8 cellular contexts compared by ENCODE assay signal in genomic region chr18:36296591-36297418, GRCh38. TPM values are rescaled to one million over a fixed set of nuclear protein-coding genes. Genes with fewer than 3 reads are reported as not detected.
DNase-seq lines count a peak whose midpoint lies in the region; ATAC-seq, FAIRE-seq and TF ChIP-seq lines count a peak whose summit lies in the region.

No MANE protein-coding gene starts in this region.

- H3K36me3 ChIP-seq in Panc1 (ENCODE audit: control insufficient read depth, insufficient read depth, low read length) (no peaks in the 10 kb centered on the region), ectodermal cell (ENCODE audit: control insufficient read depth, insufficient read depth, low read length) (peaks cover 2% of the 10 kb centered on the region), HepG2 (replicated peaks in 1 of 2; ENCODE audit: control insufficient read depth in 1 of 2, insufficient read depth in 2 of 2, low read length in 2 of 2) (no peaks in the 10 kb centered on the region), stomach smooth muscle (ENCODE audit: control insufficient read depth in 2 of 2, insufficient read depth in 2 of 2, low read length in 2 of 2) (no peaks in the 10 kb centered on the region)

- H3K9me3 ChIP-seq in Panc1 (ENCODE audit: control insufficient read depth, insufficient read depth, low read depth, low read length): no peaks in the 10 kb centered on the region
- H3K9me3 ChIP-seq in ectodermal cell (ENCODE audit: control insufficient read depth, low read length): no peaks in the 10 kb centered on the region
- H3K9me3 ChIP-seq in HepG2 (ENCODE audit: low read length): no peaks in the 10 kb centered on the region
- H3K9me3 ChIP-seq in stomach smooth muscle (ENCODE audit: control insufficient read depth in 2 of 2, low read length in 2 of 2): no peaks in the 10 kb centered on the region

- no peaks in the 10 kb centered on the region for H3K79me2 ChIP-seq in HepG2 (ENCODE audit: insufficient read depth, low read length)

- TF ChIP-seq POLR2A in HepG2 (IDR thresholded peaks at IDR 0.05; ENCODE audit: insufficient read depth in 1 of 2, low read depth in 2 of 2, low read length in 2 of 2): no peak

- peak overlapping the region; percentile 60 to 63 for H3K4me3 ChIP-seq in Panc1 (ENCODE audit: low read depth in 2 of 2, low read length in 2 of 2)
- peak overlapping the region; percentile 95 for H3K4me3 ChIP-seq in ectodermal cell (ENCODE audit: insufficient read depth, low read depth, low read length)
- peak overlapping the region; percentile 47 to 67 (median 52); a peak in 5 of 6 replicates for H3K4me3 ChIP-seq in HepG2 (replicated peaks in 1 of 3; ENCODE audit: insufficient read depth in 1 of 3, low read depth in 2 of 3, low read length in 3 of 3)
- H3K4me3 ChIP-seq in stomach smooth muscle (ENCODE audit: low read length in 2 of 2): peak overlapping the region; percentile 78 to 80

- intact Hi-C loops in Panc1 (cut with micrococcal nuclease; ENCODE audit: unreplicated experiment) (loop anchor here (2.0 to 5.0 kb wide), 2 partner anchors 115 to 276 kb away; no protein-coding TSS in a partner anchor), HepG2 (cut with micrococcal nuclease; ENCODE audit: unreplicated experiment) (loop anchor here (2.0 to 5.0 kb wide), 2 partner anchors 116 to 275 kb away; no protein-coding TSS in a partner anchor)

- in situ Hi-C loops in Panc1 (cut with HindIII; ENCODE audit: low pct_unique_long_range_greater_than_20kb, low sequenced_read_pairs) (no loop called here), HepG2 (cut with HindIII; ENCODE audit: extremely low pct_ligation_motif_present, low pct_unique_long_range_greater_than_20kb) (loop anchor here (10.0 kb wide), 1 partner anchor 278 kb away; no protein-coding TSS in a partner anchor)

- no peak for TF ChIP-seq EP300 in HepG2 (IDR thresholded peaks at IDR 0.05; ENCODE audit: low read depth in 2 of 2, low read length in 2 of 2)
- TF ChIP-seq EP300 in HepG2 (CRISPR knock-in tag; IDR thresholded peaks at IDR 0.05; ENCODE audit: borderline replicate concordance): no peak

- peak in 12 of 14 donors; percentile 21 to 76 (median 55) for DNase-seq in C1 segment of cervical spinal cord (lab: John Stamatoyannopoulos, UW)
- peak; percentile 85 for DNase-seq in HT1080 (ENCODE audit: low read depth)
- no peak for DNase-seq in Panc1 (ENCODE audit: low read depth, low spot score)
- DNase-seq in HepG2 (ENCODE audit: low spot score): peak; percentile 32
- no peak for DNase-seq in SHP77 treated with DMSO at 0.1 percent for 48 hours (lab: John Stamatoyannopoulos, UW)

- peak overlapping the region; percentile 80 for H3K4me2 ChIP-seq in HepG2 (ENCODE audit: low read depth, low read length)

- no peak overlapping the region for H3K9ac ChIP-seq in HepG2 (ENCODE audit: insufficient read depth, low read depth, low read length)
- H3K9ac ChIP-seq in stomach smooth muscle (ENCODE audit: low read length in 2 of 2): peak overlapping the region; percentile 57 to 64

- POLR2A ChIA-PET in Panc1 (lab: Charles Lee): no interaction called here
- POLR2A ChIA-PET in HepG2 (lab: Yijun Ruan, JAX): no interaction called here

- no peak overlapping the region for H2AFZ ChIP-seq in HepG2 (ENCODE audit: low read length)

- peak; percentile 42 for FAIRE-seq in HepG2 (lab: Jason Lieb, UNC)

- ATAC-seq in GM19035 (IDR thresholded peaks at IDR 0.05; ENCODE audit: unreplicated experiment): peak; percentile 27
- ATAC-seq in Panc1: peak; percentile 74
- peak; percentile 86 for ATAC-seq in HepG2

- H4K20me1 ChIP-seq in HepG2 (ENCODE audit: insufficient read depth, low read length): no peaks in the 10 kb centered on the region

- H3K27ac ChIP-seq in Panc1 (ENCODE audit: low read length) (peak overlapping the region; percentile 69), ectodermal cell (ENCODE audit: insufficient read depth, low read depth, low read length, poor library complexity, severe bottlenecking) (peak overlapping the region; percentile 94), HepG2 (ENCODE audit: extremely low read length, insufficient read depth, low read length) (no peak overlapping the region), stomach smooth muscle (ENCODE audit: low read length) (peak overlapping the region; percentile 24)

- no peaks in the 10 kb centered on the region for H3K27me3 ChIP-seq in Panc1 (ENCODE audit: control insufficient read depth, insufficient read depth, low read length)
- peaks cover 27% of the 10 kb centered on the region for H3K27me3 ChIP-seq in ectodermal cell (ENCODE audit: control insufficient read depth, insufficient read depth, low read length, poor library complexity, severe bottlenecking)
- peaks cover 0 to 50% of the 10 kb centered on the region in 2 experiments; a peak in 4 of 5 replicates for H3K27me3 ChIP-seq in HepG2 (ENCODE audit: control insufficient read depth in 1 of 2, insufficient read depth in 2 of 2, low read length in 2 of 2)
- H3K27me3 ChIP-seq in stomach smooth muscle (ENCODE audit: control insufficient read depth in 1 of 2, insufficient read depth in 2 of 2, low read length in 2 of 2): peaks cover 2 to 6% of the 10 kb centered on the region in 2 donors

- BruUV-seq in Panc1 (replicated peaks; lab: Mats Ljungman, UMichigan) (no TSS peak), HepG2 (replicated peaks; lab: Mats Ljungman, UMichigan) (no TSS peak)

- TF ChIP-seq CTCF in Panc1 (IDR thresholded peaks at IDR 0.05) (peak; percentile 77), HepG2 (CRISPR knock-in tag; IDR thresholded peaks at IDR 0.05) (peak; percentile 76)

- 0 to 1% methylated on average over 50 of the region's 50 CpGs for WGBS in ectodermal cell, 2 experiments
- WGBS in HepG2 (ENCODE audit: low lambda C conversion rate): under 1% methylated on average over 28 of the region's 50 CpGs

- no peak for TF ChIP-seq RAD21 in HepG2 (CRISPR knock-in tag; IDR thresholded peaks at IDR 0.05)

- H3K4me1 ChIP-seq in Panc1 (ENCODE audit: control insufficient read depth, insufficient read depth, low read length): peaks cover 10% of the 10 kb centered on the region
- H3K4me1 ChIP-seq in ectodermal cell (ENCODE audit: control insufficient read depth, insufficient read depth, low read length): peaks cover 3% of the 10 kb centered on the region
- peaks cover 9% of the 10 kb centered on the region; the same call in 1 of the 2 replicates for H3K4me1 ChIP-seq in HepG2 (ENCODE audit: insufficient read depth, low read length)
- peaks cover 13% of the 10 kb centered on the region for H3K4me1 ChIP-seq in stomach smooth muscle (ENCODE audit: control insufficient read depth, insufficient read depth, low read length)

- CTCF ChIA-PET in Panc1 (lab: Charles Lee) (interaction anchor here (0.6 to 0.7 kb wide), 2 partner anchors 13 to 369 kb away, joined by 3 to 5 read pairs; no protein-coding TSS in a partner anchor), HepG2 (lab: Yijun Ruan, JAX; ENCODE audit: low intra/inter-chr PET ratio, low total read pairs) (interaction anchor here (1.4 kb wide), 2 partner anchors 275 to 460 kb away, joined by 3 to 4 read pairs; no protein-coding TSS in a partner anchor)

TF ChIP-seq in HepG2, 621 proteins besides CTCF, POLR2A, EP300 and RAD21 (continues in another document):
- TF ChIP-seq ZNF788 (CRISPR knock-in tag; IDR thresholded peaks at IDR 0.05; ENCODE audit: borderline replicate concordance): peak; percentile 28; the same call in 1 of the 2 replicates
- peak; percentile 61; the same call in 1 of the 2 replicates for TF ChIP-seq KDM2A (CRISPR knock-in tag; IDR thresholded peaks at IDR 0.05; ENCODE audit: borderline replicate concordance, low read depth)
- peak; percentile 65 for TF ChIP-seq STAG1 (CRISPR knock-in tag; IDR thresholded peaks at IDR 0.05)
- TF ChIP-seq ZNF30 (CRISPR knock-in tag; IDR thresholded peaks at IDR 0.05): no peak
- no peak for TF ChIP-seq HOXA9 (CRISPR knock-in tag; IDR thresholded peaks at IDR 0.05; ENCODE audit: borderline replicate concordance)
- no peak for TF ChIP-seq ZNF260 (CRISPR knock-in tag; IDR thresholded peaks at IDR 0.05; ENCODE audit: borderline replicate concordance, low read depth)
- no peak for TF ChIP-seq SOX6 (IDR thresholded peaks at IDR 0.05)
- TF ChIP-seq SOX6 (CRISPR knock-in tag; IDR thresholded peaks at IDR 0.05): no peak
- TF ChIP-seq TAF1 (CRISPR knock-in tag; IDR thresholded peaks at IDR 0.05): no peak

RNA-seq across cellular contexts. Expression of gene FHOD3, which starts 0.7 kb away (rescaled TPM):
- 43.0 and 47.1 TPM in 2 replicates for total RNA-seq in HT1080 (2014; rRNA removed; shearing (Covaris generic))
- polyA plus RNA-seq in HT1080 (2015; cell fraction: cytosol; rRNA removed): 25.5 and 29.5 TPM in 2 replicates
- 32.2 and 36.5 TPM in 2 replicates for polyA plus RNA-seq in HT1080 (2015; cell fraction: nucleus; rRNA removed)
- total RNA-seq in Panc1 (2021; ENCODE audit: unreplicated experiment) (22.7 TPM), HepG2 (2016; rRNA removed; fragmentation: Illumina TruSeq; extraction: Trizol) (0.07 TPM in 1 of 2 replicates, not detected in the other)
- 14.0 TPM for polyA plus RNA-seq in Panc1 (2012; ENCODE audit: insufficient read length)
- polyA plus RNA-seq in ectodermal cell (2013, experiment 1 of 4): 62.2 TPM
- 65.9 TPM for polyA plus RNA-seq in ectodermal cell (2013, experiment 2 of 4)
- polyA plus RNA-seq in ectodermal cell (2013, experiment 3 of 4): 46.4 TPM
- 53.3 TPM for polyA plus RNA-seq in ectodermal cell (2013, experiment 4 of 4)
- not detected in 2 replicates for total RNA-seq in HepG2 (2016; cell fraction: cytosol; rRNA removed; fragmentation: Illumina TruSeq; extraction: Trizol; ENCODE audit: low read depth)
- not detected in 2 replicates for total RNA-seq in HepG2 (2016; cell fraction: insoluble cytoplasmic fraction; rRNA removed; fragmentation: Illumina TruSeq; extraction: Trizol)
- not detected in 2 replicates for total RNA-seq in HepG2 (2016; cell fraction: membrane; rRNA removed; fragmentation: Illumina TruSeq; extraction: Trizol)
- total RNA-seq in HepG2 (2016; cell fraction: nucleus; rRNA removed; fragmentation: Illumina TruSeq; extraction: Trizol): 0.09 TPM in 1 of 2 replicates, not detected in the other
- polyA plus RNA-seq in HepG2 (2011; rRNA removed): not detected in 2 replicates
- not detected in 2 replicates for polyA plus RNA-seq in HepG2 (2011; cell fraction: cytosol; rRNA removed)
- polyA plus RNA-seq in HepG2 (2011; cell fraction: nucleus; rRNA removed): not detected in 2 replicates
- polyA plus RNA-seq in HepG2 (2012): not detected in 2 replicates
- polyA plus RNA-seq in HepG2 (2016; cell fraction: cytosol; fragmentation: Illumina TruSeq; extraction: Trizol; ENCODE audit: low read depth): not detected in 2 replicates
- polyA plus RNA-seq in HepG2 (2016; cell fraction: insoluble cytoplasmic fraction; fragmentation: Illumina TruSeq; extraction: Trizol; ENCODE audit: low read depth): not detected in 2 replicates
- polyA plus RNA-seq in HepG2 (2016; cell fraction: membrane; fragmentation: Illumina TruSeq; extraction: Trizol; ENCODE audit: low read depth): not detected in 2 replicates
- polyA plus RNA-seq in HepG2 (2016; cell fraction: nucleus; fragmentation: Illumina TruSeq; extraction: Trizol; ENCODE audit: insufficient read depth, low read depth): not detected in 2 replicates
- polyA minus RNA-seq in HepG2 (2011; rRNA and poly(A)+ RNA removed; ENCODE audit: low replicate concordance): not detected in 2 replicates
- not detected in 2 replicates for polyA minus RNA-seq in HepG2 (2011; cell fraction: cytosol; rRNA and poly(A)+ RNA removed)
- not detected in 2 replicates for polyA minus RNA-seq in HepG2 (2011; cell fraction: nucleus; rRNA and poly(A)+ RNA removed)

Comparison
In these comparisons a context has a peak if more than half of its experiments do, and no peak if none do; other contexts are left out.
1. DNase-seq: peak in C1 segment of cervical spinal cord (12 of 14), HT1080 (single experiment) and HepG2 (single experiment); none in Panc1 (single experiment) and SHP77 treated with DMSO at 0.1 percent for 48 hours (single experiment).
2. ATAC-seq: peak in every context shown above with its lines; median percentile 86 in HepG2; 74 in Panc1; 27 in GM19035.
3. RNA of gene FHOD3, which starts 0.7 kb away (total RNA-seq): 43.0 to 47.1 TPM in HT1080 and 22.7 TPM in Panc1 (single experiment); 0.07 to 0.09 TPM in HepG2; every median in the first group is over 10 times any median in the second.
4. Peak in every context shown above with its lines, with median percentiles within 50 percentile points of each other: H3K4me3 ChIP-seq.